Comparison of ENCODE assay signal across 24 cellular contexts in genomic region chr5:131654309-131654708, GRCh38.
"Had no signal": no experiment of that assay in that cellular context is flagged by ENCODE, and none has a peak within 500 bp of the region (broad histone marks: within the 10 kb centered on the region; RNA-seq: fewer than 3 reads in every experiment).

No MANE protein-coding gene starts in this region.

- H3K4me1 Mint-ChIP-seq: activated T-helper 17 cell treated with anti-CD3 and anti-CD28 coated beads, Interleukin-2, amount 50 U/mL, for 72 hours had no signal

- H3K27ac ChIP-seq: adrenal gland, body of pancreas, breast epithelium, SJCRH30 had no signal

- H3K4me1 ChIP-seq: adrenal gland, SJCRH30 had no signal

- H3K9me3 ChIP-seq: adrenal gland, body of pancreas, breast epithelium, SJCRH30 had no signal

- H3K27me3 Mint-ChIP-seq: activated CD4-positive, alpha-beta T cell treated with anti-CD3 and anti-CD28 coated beads, Interleukin-2, amount 10 ng/mL, durations not matched to agents 24 days and 14 days; activated CD8-positive, alpha-beta T cell treated with anti-CD3 and anti-CD28 coated beads for 36 hours; activated T-helper 17 cell treated with anti-CD3 and anti-CD28 coated beads, Interleukin-2, amount 50 U/mL, for 72 hours had no signal

- DNase-seq: activated CD4-positive, alpha-beta T cell treated with anti-CD3 and anti-CD28 coated beads, Interleukin-2, amount 10 ng/mL, durations not matched to agents 24 days and 14 days; activated CD4-positive, alpha-beta T cell treated with anti-CD3 and anti-CD28 coated beads, Interleukin-2, amount 50 U/mL, for 4 hours; activated CD8-positive, alpha-beta T cell treated with anti-CD3 and anti-CD28 coated beads for 36 hours; activated effector memory CD4-positive, alpha-beta T cell treated with anti-CD3 and anti-CD28 coated beads, Interleukin-2, amount 50 U/mL, for 16 hours; activated naive CD4-positive, alpha-beta T cell; activated T-cell treated with anti-CD3 and anti-CD28 coated beads, Interleukin-2, amount 50 U/mL, for 1 hour; activated T-cell treated with anti-CD3 and anti-CD28 coated beads, Interleukin-2, amount 50 U/mL, for 72 hours; adrenal gland; body of pancreas; NCI-H1048; NCI-H1105 treated with DMSO at 0.1 percent for 48 hours; NCI-H1436 treated with DMSO at 0.1 percent for 48 hours; NCI-H1694 treated with DMSO at 0.1 percent for 48 hours; NCI-H2029; NCI-H345; NCI-H524 treated with DMSO at 0.1 percent for 48 hours; SHP77; SJCRH30; T1000 had no signal

- H3K27ac Mint-ChIP-seq: activated CD4-positive, alpha-beta T cell treated with anti-CD3 and anti-CD28 coated beads, Interleukin-2, amount 10 ng/mL, durations not matched to agents 24 days and 14 days; activated CD8-positive, alpha-beta T cell treated with anti-CD3 and anti-CD28 coated beads for 36 hours; activated naive CD4-positive, alpha-beta T cell treated with anti-CD3 and anti-CD28 coated beads, Interleukin-2, amount 50 U/mL, for 72 hours; activated T-cell treated with anti-CD3 and anti-CD28 coated beads, Interleukin-2, amount 50 U/mL, for 72 hours; activated T-helper 17 cell treated with anti-CD3 and anti-CD28 coated beads, Interleukin-2, amount 50 U/mL, for 72 hours had no signal

- H3K4me3 ChIP-seq: adrenal gland, body of pancreas, breast epithelium, SJCRH30, SK-N-MC had no signal

- ATAC-seq: activated CD8-positive, alpha-beta T cell treated with anti-CD3 and anti-CD28 coated beads for 36 hours; activated naive CD4-positive, alpha-beta T cell treated with anti-CD3 and anti-CD28 coated beads, Interleukin-2, amount 50 U/mL, for 72 hours; activated T-cell treated with anti-CD3 and anti-CD28 coated beads, Interleukin-2, amount 50 U/mL, for 72 hours; activated T-helper 17 cell treated with anti-CD3 and anti-CD28 coated beads, Interleukin-2, amount 50 U/mL, for 72 hours; body of pancreas; Panc1 had no signal

- H3K4me3 Mint-ChIP-seq: activated CD4-positive, alpha-beta T cell treated with anti-CD3 and anti-CD28 coated beads, Interleukin-2, amount 10 ng/mL, durations not matched to agents 24 days and 14 days; activated CD8-positive, alpha-beta T cell treated with anti-CD3 and anti-CD28 coated beads for 36 hours; activated T-cell treated with anti-CD3 and anti-CD28 coated beads, Interleukin-2, amount 50 U/mL, for 72 hours; activated T-helper 17 cell treated with anti-CD3 and anti-CD28 coated beads, Interleukin-2, amount 50 U/mL, for 72 hours had no signal

- H3K36me3 ChIP-seq: breast epithelium had no signal

- H3K27me3 ChIP-seq: adrenal gland, body of pancreas, breast epithelium, SJCRH30 had no signal
